Comparison of ENCODE assay signal across 10 cellular contexts in the genomic region with DNA sequence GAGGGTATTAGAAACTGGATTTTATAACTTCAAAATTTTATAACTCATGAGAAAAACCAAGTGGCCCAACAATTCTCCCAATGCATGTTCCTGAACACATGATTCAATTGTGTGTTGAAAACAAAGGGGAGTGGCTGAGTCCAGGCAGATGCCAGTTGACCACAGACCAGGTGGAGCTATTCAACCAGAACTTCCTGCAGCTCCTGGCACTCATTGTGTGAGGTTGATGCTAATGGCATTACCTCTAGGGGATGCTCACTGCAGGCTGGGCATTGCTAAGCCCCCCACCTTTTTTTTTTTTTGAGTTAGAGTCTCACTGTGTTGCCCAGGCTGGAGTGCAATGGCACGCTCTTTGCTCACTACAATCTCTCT. TPM values are rescaled to one million over a fixed set of nuclear protein-coding genes. Genes with fewer than 3 reads are reported as not detected.
DNase-seq lines count a peak whose midpoint lies in the region; ATAC-seq, FAIRE-seq and TF ChIP-seq lines count a peak whose summit lies in the region.
"Had no signal": no experiment of that assay in that cellular context is flagged by ENCODE, and none has a peak within 500 bp of the region (broad histone marks: within the 10 kb centered on the region; RNA-seq: fewer than 3 reads in every experiment).

No MANE protein-coding gene starts in this region.

- no peak overlapping the region for H3K4me3 Mint-ChIP-seq in activated T-cell treated with anti-CD3 and anti-CD28 coated beads, Interleukin-2, amount 50 U/mL, for 24 hours
- no peak overlapping the region for H3K4me3 Mint-ChIP-seq in activated T-cell treated with anti-CD3 and anti-CD28 coated beads, Interleukin-2, amount 50 U/mL, for 4 hours
- H3K4me3 Mint-ChIP-seq in mesothelial cell of epicardium = no peak overlapping the region

- no peak for TF ChIP-seq CTCF in kidney (IDR thresholded peaks at IDR 0.05; ENCODE audit: borderline replicate concordance, extremely low read depth, insufficient read depth)
- no peak for TF ChIP-seq CTCF in mesothelial cell of epicardium (IDR thresholded peaks at IDR 0.05; ENCODE audit: unreplicated experiment)

- H3K27me3 ChIP-seq in SJSA1 (replicated peaks) = no peaks in the 10 kb centered on the region

- H3K9me3 ChIP-seq in SJSA1 (replicated peaks) (no peaks in the 10 kb centered on the region), kidney (ENCODE audit: control insufficient read depth in 1 of 2, low read length in 2 of 2) (no peaks in the 10 kb centered on the region)

- peak overlapping the region; percentile 88 for H3K27ac Mint-ChIP-seq in activated T-cell treated with anti-CD3 and anti-CD28 coated beads, Interleukin-2, amount 50 U/mL, for 24 hours
- no peak overlapping the region for H3K27ac Mint-ChIP-seq in mesothelial cell of epicardium

- no peaks in the 10 kb centered on the region for H3K9me3 Mint-ChIP-seq in activated T-cell treated with anti-CD3 and anti-CD28 coated beads, Interleukin-2, amount 50 U/mL, for 24 hours
- no peaks in the 10 kb centered on the region for H3K9me3 Mint-ChIP-seq in activated T-cell treated with anti-CD3 and anti-CD28 coated beads, Interleukin-2, amount 50 U/mL, for 4 hours
- H3K9me3 Mint-ChIP-seq in mesothelial cell of epicardium = no peaks in the 10 kb centered on the region

- intact Hi-C loops in kidney (cut with DNase I) = no loop called here

- H3K4me1 ChIP-seq in SJSA1 (replicated peaks) = peaks cover 95% of the 10 kb centered on the region
- H3K4me1 ChIP-seq in kidney (ENCODE audit: control insufficient read depth in 1 of 2, insufficient read depth in 1 of 2, low read depth in 1 of 2, low read length in 2 of 2) = peaks cover 22 to 28% of the 10 kb centered on the region in 2 donors

- peaks cover 20% of the 10 kb centered on the region for H3K36me3 Mint-ChIP-seq in activated T-cell treated with anti-CD3 and anti-CD28 coated beads, Interleukin-2, amount 50 U/mL, for 24 hours (ENCODE audit: low read depth)
- H3K36me3 Mint-ChIP-seq in activated T-cell treated with anti-CD3 and anti-CD28 coated beads, Interleukin-2, amount 50 U/mL, for 4 hours (ENCODE audit: insufficient read depth) = no peaks in the 10 kb centered on the region
- peaks cover 5% of the 10 kb centered on the region for H3K36me3 Mint-ChIP-seq in mesothelial cell of epicardium
- H3K36me3 Mint-ChIP-seq: CD4-positive, alpha-beta memory T cell had no signal

- ATAC-seq in activated T-cell treated with anti-CD3 and anti-CD28 coated beads, Interleukin-2, amount 50 U/mL, for 4 hours = no peak
- ATAC-seq in GM21717 (IDR thresholded peaks at IDR 0.05; ENCODE audit: unreplicated experiment) (no peak), GM21447 (IDR thresholded peaks at IDR 0.05; ENCODE audit: unreplicated experiment) (no peak)

- peak overlapping the region in 1 of 2 donors; percentile 22 for H3K9ac ChIP-seq in kidney (ENCODE audit: low read length in 2 of 2)

- H3K27ac ChIP-seq in SJSA1 = peak overlapping the region; percentile 60
- H3K27ac ChIP-seq in kidney (ENCODE audit: low read depth in 2 of 2, low read length in 2 of 2) = peak overlapping the region; percentile 77 to 87

- DNase-seq in activated T-cell treated with anti-CD3 and anti-CD28 coated beads, Interleukin-2, amount 50 U/mL, for 24 hours = no peak
- no peak for DNase-seq in activated T-cell treated with anti-CD3 and anti-CD28 coated beads, Interleukin-2, amount 50 U/mL, for 4 hours
- no peak for DNase-seq in SJSA1 (ENCODE audit: low read depth in 1 of 2, low spot score in 2 of 2)
- DNase-seq in kidney = no peak
- peak; percentile 59 for DNase-seq in urothelium cell line (ENCODE audit: low spot score)
- no peak for DNase-seq in mesothelial cell of epicardium (ENCODE audit: low spot score in 2 of 2, unreplicated experiment in 2 of 2)
- DNase-seq: CD4-positive, alpha-beta memory T cell; Kasumi-1 had no signal

- FAIRE-seq in kidney (lab: Jason Lieb, UNC) (no peak), urothelium cell line (lab: Jason Lieb, UNC) (no peak)

- H3K4me3 ChIP-seq in SJSA1 (no peak overlapping the region), kidney (ENCODE audit: low read length in 2 of 2) (no peak overlapping the region)

- no peaks in the 10 kb centered on the region for H3K27me3 Mint-ChIP-seq in activated T-cell treated with anti-CD3 and anti-CD28 coated beads, Interleukin-2, amount 50 U/mL, for 24 hours
- no peaks in the 10 kb centered on the region for H3K27me3 Mint-ChIP-seq in activated T-cell treated with anti-CD3 and anti-CD28 coated beads, Interleukin-2, amount 50 U/mL, for 4 hours (ENCODE audit: low read depth)
- no peaks in the 10 kb centered on the region for H3K27me3 Mint-ChIP-seq in mesothelial cell of epicardium (ENCODE audit: low read depth)

- peaks cover 38% of the 10 kb centered on the region for H3K36me3 ChIP-seq in SJSA1
- no peaks in the 10 kb centered on the region for H3K36me3 ChIP-seq in kidney (ENCODE audit: control insufficient read depth in 1 of 2, insufficient read depth in 2 of 2, low read length in 2 of 2)

- H3K4me1 Mint-ChIP-seq in activated T-cell treated with anti-CD3 and anti-CD28 coated beads, Interleukin-2, amount 50 U/mL, for 24 hours (ENCODE audit: low read depth) = peaks cover 36% of the 10 kb centered on the region
- peaks cover 19% of the 10 kb centered on the region for H3K4me1 Mint-ChIP-seq in activated T-cell treated with anti-CD3 and anti-CD28 coated beads, Interleukin-2, amount 50 U/mL, for 4 hours (ENCODE audit: low read depth)
- peaks cover 67% of the 10 kb centered on the region for H3K4me1 Mint-ChIP-seq in mesothelial cell of epicardium

RNA-seq across cellular contexts. Expression of gene MYOF, which starts 20.3 kb away (rescaled TPM):
- 10 to 100 TPM; 39.2 to 65.4 (median 42.6) TPM for total RNA-seq in activated T-cell treated with anti-CD3 and anti-CD28 coated beads, Interleukin-2, amount 50 U/mL, for 4 hours
- 198 and 300 TPM in 2 replicates for total RNA-seq in SJSA1 (2014; rRNA removed; shearing (Covaris generic))
- total RNA-seq in kidney (134 TPM), mesothelial cell of epicardium (53.3 to 58.5 TPM (median 56.0 TPM) in 3 replicates)
- polyA plus RNA-seq in kidney (ENCODE audit: insufficient read depth, low read depth, low replicate concordance) = 11.5 TPM
- polyA plus RNA-seq: CD4-positive, alpha-beta memory T cell had no signal

RNA-seq across cellular contexts. Expression of gene CEP55, which starts 34.6 kb away (rescaled TPM):
- total RNA-seq in activated T-cell treated with anti-CD3 and anti-CD28 coated beads, Interleukin-2, amount 50 U/mL, for 4 hours = 1 to 10 TPM; 6.0 to 8.2 (median 8.0) TPM
- 149 and 198 TPM in 2 replicates for total RNA-seq in SJSA1 (2014; rRNA removed; shearing (Covaris generic))
- total RNA-seq in kidney (0.88 TPM), mesothelial cell of epicardium (6.0 to 6.3 TPM (median 6.0 TPM) in 3 replicates)
- 0.39 TPM for polyA plus RNA-seq in kidney (ENCODE audit: insufficient read depth, low read depth, low replicate concordance)

Comparison
In these comparisons a context has a peak if more than half of its experiments do, and no peak if none do; other contexts are left out.
1. RNA of gene CEP55, which starts 34.6 kb away (total RNA-seq): 149 to 198 TPM in SJSA1; 6.0 to 8.2 TPM in activated T-cell treated with anti-CD3 and anti-CD28 coated beads, Interleukin-2, amount 50 U/mL, for 4 hours, 6.0 to 6.3 TPM in mesothelial cell of epicardium and 0.88 TPM in kidney (single experiment); every median in the first group is over 10 times any median in the second.